24 cellular contexts compared by ENCODE assay signal in genomic region chr22:32627091-32627490, GRCh38.
DNase-seq lines count a peak whose midpoint lies in the region; ATAC-seq and TF ChIP-seq lines count a peak whose summit lies in the region.
"Had no signal": no experiment of that assay in that cellular context is flagged by ENCODE, and none has a peak within 500 bp of the region (broad histone marks: within the 10 kb centered on the region; RNA-seq: fewer than 3 reads in every experiment).

No MANE protein-coding gene starts in this region.

- TF ChIP-seq POLR2A in uterus (IDR thresholded peaks at IDR 0.05): no peak

- no CpG with 5 or more reads among the region's 12 CpGs for WGBS in neuronal stem cell (ENCODE audit: extremely low coverage in 2 of 2, insufficient read length in 2 of 2, insufficient replicate concordance in 1 of 2), 2 donors

- H3K27ac ChIP-seq in neuronal stem cell (replicated peaks; ENCODE audit: low read length) (no peak overlapping the region), uterus (peak overlapping the region; percentile 85 to 97)
- H3K27ac ChIP-seq: WERI-Rb-1 had no signal

- H3K14ac ChIP-seq in neuronal stem cell (ENCODE audit: low read length): no peak overlapping the region

- no peaks in the 10 kb centered on the region for H3K9me3 Mint-ChIP-seq in endothelial cell (ENCODE audit: unreplicated experiment)
- H3K9me3 Mint-ChIP-seq in WTC11: no peaks in the 10 kb centered on the region
- H3K9me3 Mint-ChIP-seq in Calu3 (ENCODE audit: low read depth, unreplicated experiment): no peaks in the 10 kb centered on the region
- H3K9me3 Mint-ChIP-seq: activated CD4-positive, alpha-beta T cell treated with anti-CD3 and anti-CD28 coated beads, Interleukin-2, amount 10 ng/mL, durations not matched to agents 7 days and 5 days; activated naive CD4-positive, alpha-beta T cell treated with anti-CD3 and anti-CD28 coated beads, Interleukin-2, amount 10 ng/mL, durations not matched to agents 7 days and 5 days; CD8-positive, alpha-beta T cell; natural killer cell treated with Interleukin-12 subunit alpha and Interleukin-12 subunit beta and Interleukin-15 and Interleukin-18, amount 100 ng/mL, for 72 hours; stimulated activated memory B cell treated with anti-CD40 and anti-IgM and Interleukin-4, amounts not matched to agents 10 μg/mL and 1 μg/mL and 100 μg/mL, for 72 hours had no signal

- POLR2A ChIA-PET in WTC11 (lab: Charles Lee): no interaction called here

- H3K36me3 ChIP-seq in neuronal stem cell (replicated peaks in 1 of 2; ENCODE audit: control insufficient read depth in 2 of 2, insufficient read depth in 2 of 2, low read length in 2 of 2): no peaks in the 10 kb centered on the region
- no peaks in the 10 kb centered on the region for H3K36me3 ChIP-seq in uterus
- H3K36me3 ChIP-seq: HAP-1, WERI-Rb-1 had no signal

- ATAC-seq in left ventricle myocardium superior (peak; percentile 11), WTC11 (no peak)
- ATAC-seq: activated CD8-positive, alpha-beta memory T cell treated with anti-CD3 and anti-CD28 coated beads, Interleukin-2, amount 10 ng/mL, durations not matched to agents 7 days and 5 days; CD8-positive, alpha-beta T cell; natural killer cell treated with Interleukin-12 subunit alpha and Interleukin-12 subunit beta and Interleukin-15 and Interleukin-18, amount 100 ng/mL, for 72 hours; stimulated activated memory B cell treated with anti-CD40 and anti-IgM and Interleukin-4, amounts not matched to agents 10 μg/mL and 1 μg/mL and 100 μg/mL, for 72 hours had no signal

- H3K36me3 Mint-ChIP-seq in endothelial cell (ENCODE audit: low read depth, unreplicated experiment): peaks cover 3% of the 10 kb centered on the region
- H3K36me3 Mint-ChIP-seq in WTC11: no peaks in the 10 kb centered on the region
- no peaks in the 10 kb centered on the region for H3K36me3 Mint-ChIP-seq in Calu3 (ENCODE audit: insufficient read depth, unreplicated experiment)
- H3K36me3 Mint-ChIP-seq: activated CD8-positive, alpha-beta memory T cell treated with anti-CD3 and anti-CD28 coated beads, Interleukin-2, amount 10 ng/mL, durations not matched to agents 7 days and 5 days; activated naive CD4-positive, alpha-beta T cell treated with anti-CD3 and anti-CD28 coated beads, Interleukin-2, amount 10 ng/mL, durations not matched to agents 7 days and 5 days; CD8-positive, alpha-beta T cell; natural killer cell treated with Interleukin-12 subunit alpha and Interleukin-12 subunit beta and Interleukin-15 and Interleukin-18, amount 100 ng/mL, for 72 hours; stimulated activated memory B cell treated with anti-CD40 and anti-IgM and Interleukin-4, amounts not matched to agents 10 μg/mL and 1 μg/mL and 100 μg/mL, for 72 hours had no signal

- H4K8ac ChIP-seq in neuronal stem cell (ENCODE audit: low read depth, low read length): no peak overlapping the region

- H3K4me1 Mint-ChIP-seq in endothelial cell (ENCODE audit: unreplicated experiment) (peaks cover 55% of the 10 kb centered on the region), WTC11 (peaks cover 24% of the 10 kb centered on the region), Calu3 (ENCODE audit: low read depth, unreplicated experiment) (no peaks in the 10 kb centered on the region)
- H3K4me1 Mint-ChIP-seq: stimulated activated memory B cell treated with anti-CD40 and anti-IgM and Interleukin-4, amounts not matched to agents 10 μg/mL and 1 μg/mL and 100 μg/mL, for 72 hours had no signal

- H3K9me3 ChIP-seq in neuronal stem cell (replicated peaks in 1 of 2; ENCODE audit: control insufficient read depth in 2 of 2, insufficient read depth in 1 of 2, low read depth in 1 of 2, low read length in 2 of 2): no peaks in the 10 kb centered on the region
- no peaks in the 10 kb centered on the region for H3K9me3 ChIP-seq in uterus
- H3K9me3 ChIP-seq: HAP-1 had no signal

- H3K27ac Mint-ChIP-seq in endothelial cell (ENCODE audit: unreplicated experiment) (peak overlapping the region; percentile 98), WTC11 (no peak overlapping the region), Calu3 (ENCODE audit: unreplicated experiment) (no peak overlapping the region)
- H3K27ac Mint-ChIP-seq: activated CD4-positive, alpha-beta T cell treated with anti-CD3 and anti-CD28 coated beads, Interleukin-2, amount 10 ng/mL, durations not matched to agents 7 days and 5 days; activated CD8-positive, alpha-beta memory T cell treated with anti-CD3 and anti-CD28 coated beads, Interleukin-2, amount 10 ng/mL, durations not matched to agents 7 days and 5 days; activated naive CD4-positive, alpha-beta T cell treated with anti-CD3 and anti-CD28 coated beads, Interleukin-2, amount 10 ng/mL, durations not matched to agents 7 days and 5 days; CD8-positive, alpha-beta T cell; natural killer cell treated with Interleukin-12 subunit alpha and Interleukin-12 subunit beta and Interleukin-15 and Interleukin-18, amount 100 ng/mL, for 72 hours; stimulated activated memory B cell treated with anti-CD40 and anti-IgM and Interleukin-4, amounts not matched to agents 10 μg/mL and 1 μg/mL and 100 μg/mL, for 72 hours had no signal

- CTCF ChIA-PET in WTC11 (lab: Charles Lee): interaction anchor here (1.2 to 3.5 kb wide), 2 partner anchors 58 to 169 kb away, joined by 3 to 27 read pairs; no protein-coding TSS in a partner anchor
- CTCF ChIA-PET in Calu3 (lab: Charles Lee): interaction anchor here (1.7 kb wide), 1 partner anchor 170 kb away, joined by 10 read pairs; no protein-coding TSS in a partner anchor

- H3K27me3 ChIP-seq in neuronal stem cell (ENCODE audit: control insufficient read depth in 3 of 3, insufficient read depth in 3 of 3, low read depth in 1 of 3, low read length in 3 of 3) (no peaks in the 10 kb centered on the region), uterus (no peaks in the 10 kb centered on the region)

- no peak overlapping the region for H3K4ac ChIP-seq in neuronal stem cell (ENCODE audit: low read length)

- H2BK5ac ChIP-seq in neuronal stem cell (ENCODE audit: low read length): no peak overlapping the region

- H3K4me3 Mint-ChIP-seq in endothelial cell (ENCODE audit: unreplicated experiment): peak overlapping the region; percentile 42
- no peak overlapping the region for H3K4me3 Mint-ChIP-seq in WTC11
- H3K4me3 Mint-ChIP-seq in Calu3 (ENCODE audit: low read depth, unreplicated experiment): no peak overlapping the region
- H3K4me3 Mint-ChIP-seq: activated CD4-positive, alpha-beta T cell treated with anti-CD3 and anti-CD28 coated beads, Interleukin-2, amount 10 ng/mL, durations not matched to agents 7 days and 5 days; activated CD8-positive, alpha-beta memory T cell treated with anti-CD3 and anti-CD28 coated beads, Interleukin-2, amount 10 ng/mL, durations not matched to agents 7 days and 5 days; activated naive CD4-positive, alpha-beta T cell treated with anti-CD3 and anti-CD28 coated beads, Interleukin-2, amount 10 ng/mL, durations not matched to agents 7 days and 5 days; CD8-positive, alpha-beta T cell; natural killer cell treated with Interleukin-12 subunit alpha and Interleukin-12 subunit beta and Interleukin-15 and Interleukin-18, amount 100 ng/mL, for 72 hours; stimulated activated memory B cell treated with anti-CD40 and anti-IgM and Interleukin-4, amounts not matched to agents 10 μg/mL and 1 μg/mL and 100 μg/mL, for 72 hours had no signal

- H3K9ac ChIP-seq in neuronal stem cell (ENCODE audit: low read depth, low read length, poor library complexity): no peak overlapping the region

- no peak overlapping the region for H4K91ac ChIP-seq in neuronal stem cell (ENCODE audit: low read depth, low read length, poor library complexity)

- H2BK120ac ChIP-seq in neuronal stem cell (ENCODE audit: low read depth, low read length): no peak overlapping the region

- no TSS peak for BruUV-seq in Calu3 (replicated peaks; lab: Mats Ljungman, UMichigan)

- H3K79me1 ChIP-seq in neuronal stem cell (ENCODE audit: low read depth, low read length): no peaks in the 10 kb centered on the region

- no peak for TF ChIP-seq CTCF in endothelial cell (IDR thresholded peaks at IDR 0.05; ENCODE audit: unreplicated experiment)
- TF ChIP-seq CTCF in uterus (IDR thresholded peaks at IDR 0.05): no peak
- TF ChIP-seq CTCF in WTC11 (IDR thresholded peaks at IDR 0.05): no peak
- TF ChIP-seq CTCF in Calu3 (IDR thresholded peaks at IDR 0.05; ENCODE audit: unreplicated experiment): no peak

- peak overlapping the region; percentile 8 for H3K18ac ChIP-seq in neuronal stem cell (ENCODE audit: low read length)

- H3K4me2 ChIP-seq in neuronal stem cell (ENCODE audit: insufficient read depth, low read length, poor library complexity, severe bottlenecking): no peak overlapping the region

- no peak overlapping the region for H2AK5ac ChIP-seq in neuronal stem cell (ENCODE audit: low read depth, low read length)

- no peak overlapping the region for H3K4me3 ChIP-seq in neuronal stem cell (ENCODE audit: low read length in 2 of 2)
- H3K4me3 ChIP-seq in uterus: no peak overlapping the region
- H3K4me3 ChIP-seq: HAP-1 had no signal

- H3K27me3 Mint-ChIP-seq in endothelial cell (ENCODE audit: unreplicated experiment) (peaks cover 7% of the 10 kb centered on the region), WTC11 (ENCODE audit: low read depth) (no peaks in the 10 kb centered on the region; the same call in 1 of the 2 replicates), Calu3 (ENCODE audit: unreplicated experiment) (no peaks in the 10 kb centered on the region)

- H3K4me1 ChIP-seq in neuronal stem cell (ENCODE audit: control insufficient read depth in 2 of 2, insufficient read depth in 1 of 2, low read depth in 1 of 2, low read length in 2 of 2) (peaks cover 3 to 15% of the 10 kb centered on the region in 2 donors), uterus (peaks cover 4 to 23% of the 10 kb centered on the region in 2 donors)
- H3K4me1 ChIP-seq: HAP-1 had no signal

- no peak overlapping the region for H3K23ac ChIP-seq in neuronal stem cell (ENCODE audit: low read depth, low read length, poor library complexity)

- DNase-seq in endothelial cell (ENCODE audit: low spot score) (no peak), left ventricle myocardium superior (peak; percentile 65), neuronal stem cell (ENCODE audit: low spot score) (no peak), uterus (peak in 1 of 2 donors; percentile 54), WTC11 (ENCODE audit: low spot score) (no peak), Calu3 (no peak)
- DNase-seq in stimulated activated CD4-positive, alpha-beta T cell treated with anti-CD3 and anti-CD28 coated beads, Interleukin-12 subunit alpha, Interleukin-12 subunit beta, amount 100 ng/mL, for 4 hours: no peak
- DNase-seq: activated CD4-positive, alpha-beta T cell treated with anti-CD3 and anti-CD28 coated beads, Interleukin-2, amount 10 ng/mL, durations not matched to agents 7 days and 5 days; activated CD8-positive, alpha-beta memory T cell treated with anti-CD3 and anti-CD28 coated beads, Interleukin-2, amount 10 ng/mL, durations not matched to agents 7 days and 5 days; activated naive CD4-positive, alpha-beta T cell treated with anti-CD3 and anti-CD28 coated beads, Interleukin-2, amount 10 ng/mL, durations not matched to agents 7 days and 5 days; amygdala; CD8-positive, alpha-beta T cell; cortex of kidney; DMS53; Kasumi-1; NCI-H1092 treated with DMSO at 0.1 percent for 48 hours; NCI-H2029 treated with DMSO at 0.1 percent for 48 hours; NCI-H345; NCI-H774; stimulated activated CD4-positive, alpha-beta T cell treated with anti-CD3 and anti-CD28 coated beads, Interleukin-1b, Interleukin-23, amount 100 ng/mL, for 48 hours; WERI-Rb-1 had no signal

- H2BK12ac ChIP-seq in neuronal stem cell (ENCODE audit: low read length): no peak overlapping the region

- H2AFZ ChIP-seq in neuronal stem cell (ENCODE audit: low read length): no peak overlapping the region

- intact Hi-C loops in left ventricle myocardium superior (cut with micrococcal nuclease): no loop called here
- intact Hi-C loops in uterus (cut with DNase I; ENCODE audit: low total_unique reads): no loop called here
- intact Hi-C loops in Calu3 (cut with micrococcal nuclease; ENCODE audit: unreplicated experiment): no loop called here

- H2BK15ac ChIP-seq in neuronal stem cell (ENCODE audit: low read length): peak overlapping the region; percentile 23
